In the genomic region with DNA sequence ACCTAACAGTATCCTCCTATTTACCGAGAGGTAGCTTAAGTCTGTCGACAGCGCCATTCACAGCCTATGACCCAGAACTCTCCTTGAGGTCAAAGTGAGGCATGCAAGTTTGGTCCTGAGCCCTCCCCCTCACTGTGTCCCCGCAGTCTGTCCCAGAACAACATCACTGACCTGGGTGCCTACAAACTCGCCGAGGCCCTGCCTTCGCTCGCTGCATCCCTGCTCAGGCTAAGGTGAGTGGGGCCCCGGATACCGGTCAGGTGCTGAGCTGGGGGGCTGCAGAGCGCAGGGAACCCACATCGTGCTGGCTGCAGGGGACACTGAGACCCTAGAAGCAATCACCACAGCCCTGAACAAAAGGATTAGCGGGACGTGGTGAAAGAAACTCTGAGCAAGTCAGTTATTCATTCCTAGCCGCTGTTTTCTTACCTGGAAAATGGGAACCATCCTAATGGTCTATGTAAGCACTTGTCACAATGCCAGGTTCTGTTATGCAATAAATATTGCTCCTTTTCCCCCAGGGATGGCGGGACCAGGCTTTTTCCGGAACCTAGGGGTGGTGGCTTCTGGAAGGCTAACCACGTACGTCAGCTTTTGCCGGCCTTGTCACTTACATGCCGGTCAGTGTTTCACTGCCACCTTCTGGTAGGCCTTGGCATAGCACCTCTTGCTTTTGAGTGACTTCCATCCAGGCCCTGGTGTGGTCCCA, we compare ENCODE assay signal across 1 cellular context.
TF ChIP-seq lines count a peak whose summit lies in the region.

No MANE protein-coding gene starts in this region.

TF ChIP-seq in HepG2, 621 proteins besides CTCF, POLR2A, EP300 and RAD21 (continued from another document and continues in another):
- TF ChIP-seq, protein P1, sequence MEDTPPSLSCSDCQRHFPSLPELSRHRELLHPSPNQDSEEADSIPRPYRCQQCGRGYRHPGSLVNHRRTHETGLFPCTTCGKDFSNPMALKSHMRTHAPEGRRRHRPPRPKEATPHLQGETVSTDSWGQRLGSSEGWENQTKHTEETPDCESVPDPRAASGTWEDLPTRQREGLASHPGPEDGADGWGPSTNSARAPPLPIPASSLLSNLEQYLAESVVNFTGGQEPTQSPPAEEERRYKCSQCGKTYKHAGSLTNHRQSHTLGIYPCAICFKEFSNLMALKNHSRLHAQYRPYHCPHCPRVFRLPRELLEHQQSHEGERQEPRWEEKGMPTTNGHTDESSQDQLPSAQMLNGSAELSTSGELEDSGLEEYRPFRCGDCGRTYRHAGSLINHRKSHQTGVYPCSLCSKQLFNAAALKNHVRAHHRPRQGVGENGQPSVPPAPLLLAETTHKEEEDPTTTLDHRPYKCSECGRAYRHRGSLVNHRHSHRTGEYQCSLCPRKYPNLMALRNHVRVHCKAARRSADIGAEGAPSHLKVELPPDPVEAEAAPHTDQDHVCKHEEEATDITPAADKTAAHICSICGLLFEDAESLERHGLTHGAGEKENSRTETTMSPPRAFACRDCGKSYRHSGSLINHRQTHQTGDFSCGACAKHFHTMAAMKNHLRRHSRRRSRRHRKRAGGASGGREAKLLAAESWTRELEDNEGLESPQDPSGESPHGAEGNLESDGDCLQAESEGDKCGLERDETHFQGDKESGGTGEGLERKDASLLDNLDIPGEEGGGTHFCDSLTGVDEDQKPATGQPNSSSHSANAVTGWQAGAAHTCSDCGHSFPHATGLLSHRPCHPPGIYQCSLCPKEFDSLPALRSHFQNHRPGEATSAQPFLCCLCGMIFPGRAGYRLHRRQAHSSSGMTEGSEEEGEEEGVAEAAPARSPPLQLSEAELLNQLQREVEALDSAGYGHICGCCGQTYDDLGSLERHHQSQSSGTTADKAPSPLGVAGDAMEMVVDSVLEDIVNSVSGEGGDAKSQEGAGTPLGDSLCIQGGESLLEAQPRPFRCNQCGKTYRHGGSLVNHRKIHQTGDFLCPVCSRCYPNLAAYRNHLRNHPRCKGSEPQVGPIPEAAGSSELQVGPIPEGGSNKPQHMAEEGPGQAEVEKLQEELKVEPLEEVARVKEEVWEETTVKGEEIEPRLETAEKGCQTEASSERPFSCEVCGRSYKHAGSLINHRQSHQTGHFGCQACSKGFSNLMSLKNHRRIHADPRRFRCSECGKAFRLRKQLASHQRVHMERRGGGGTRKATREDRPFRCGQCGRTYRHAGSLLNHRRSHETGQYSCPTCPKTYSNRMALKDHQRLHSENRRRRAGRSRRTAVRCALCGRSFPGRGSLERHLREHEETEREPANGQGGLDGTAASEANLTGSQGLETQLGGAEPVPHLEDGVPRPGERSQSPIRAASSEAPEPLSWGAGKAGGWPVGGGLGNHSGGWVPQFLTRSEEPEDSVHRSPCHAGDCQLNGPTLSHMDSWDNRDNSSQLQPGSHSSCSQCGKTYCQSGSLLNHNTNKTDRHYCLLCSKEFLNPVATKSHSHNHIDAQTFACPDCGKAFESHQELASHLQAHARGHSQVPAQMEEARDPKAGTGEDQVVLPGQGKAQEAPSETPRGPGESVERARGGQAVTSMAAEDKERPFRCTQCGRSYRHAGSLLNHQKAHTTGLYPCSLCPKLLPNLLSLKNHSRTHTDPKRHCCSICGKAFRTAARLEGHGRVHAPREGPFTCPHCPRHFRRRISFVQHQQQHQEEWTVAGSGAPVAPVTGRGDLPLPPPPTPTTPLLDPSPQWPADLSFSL (CRISPR knock-in tag; IDR thresholded peaks at IDR 0.05): no peak
- TF ChIP-seq, protein P2, sequence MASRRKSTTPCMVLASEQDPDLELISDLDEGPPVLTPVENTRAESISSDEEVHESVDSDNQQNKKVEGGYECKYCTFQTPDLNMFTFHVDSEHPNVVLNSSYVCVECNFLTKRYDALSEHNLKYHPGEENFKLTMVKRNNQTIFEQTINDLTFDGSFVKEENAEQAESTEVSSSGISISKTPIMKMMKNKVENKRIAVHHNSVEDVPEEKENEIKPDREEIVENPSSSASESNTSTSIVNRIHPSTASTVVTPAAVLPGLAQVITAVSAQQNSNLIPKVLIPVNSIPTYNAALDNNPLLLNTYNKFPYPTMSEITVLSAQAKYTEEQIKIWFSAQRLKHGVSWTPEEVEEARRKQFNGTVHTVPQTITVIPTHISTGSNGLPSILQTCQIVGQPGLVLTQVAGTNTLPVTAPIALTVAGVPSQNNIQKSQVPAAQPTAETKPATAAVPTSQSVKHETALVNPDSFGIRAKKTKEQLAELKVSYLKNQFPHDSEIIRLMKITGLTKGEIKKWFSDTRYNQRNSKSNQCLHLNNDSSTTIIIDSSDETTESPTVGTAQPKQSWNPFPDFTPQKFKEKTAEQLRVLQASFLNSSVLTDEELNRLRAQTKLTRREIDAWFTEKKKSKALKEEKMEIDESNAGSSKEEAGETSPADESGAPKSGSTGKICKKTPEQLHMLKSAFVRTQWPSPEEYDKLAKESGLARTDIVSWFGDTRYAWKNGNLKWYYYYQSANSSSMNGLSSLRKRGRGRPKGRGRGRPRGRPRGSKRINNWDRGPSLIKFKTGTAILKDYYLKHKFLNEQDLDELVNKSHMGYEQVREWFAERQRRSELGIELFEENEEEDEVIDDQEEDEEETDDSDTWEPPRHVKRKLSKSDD (CRISPR knock-in tag; IDR thresholded peaks at IDR 0.05; ENCODE audit: low read depth): no peak
- TF ChIP-seq ONECUT2 (CRISPR knock-in tag; IDR thresholded peaks at IDR 0.05) (no peak), ZFP62 (CRISPR knock-in tag; IDR thresholded peaks at IDR 0.05) (no peak), NFIC (IDR thresholded peaks at IDR 0.05; ENCODE audit: low read length) (no peak), ZNF501 (CRISPR knock-in tag; IDR thresholded peaks at IDR 0.05) (peak; percentile 48; the same call in 1 of the 2 replicates), MAFF (IDR thresholded peaks at IDR 0.05; ENCODE audit: low read depth, low read length) (peak; percentile 5; the same call in 1 of the 2 replicates), NRL (CRISPR knock-in tag; IDR thresholded peaks at IDR 0.05; ENCODE audit: borderline replicate concordance) (peak; percentile 65; the same call in 1 of the 2 replicates), CENPX (CRISPR knock-in tag; IDR thresholded peaks at IDR 0.05) (no peak), ZNF709 (CRISPR knock-in tag; IDR thresholded peaks at IDR 0.05) (no peak), HOXA9 (CRISPR knock-in tag; IDR thresholded peaks at IDR 0.05; ENCODE audit: borderline replicate concordance) (no peak), KAT2B (IDR thresholded peaks at IDR 0.05; ENCODE audit: borderline replicate concordance, low read depth, low read length) (no peak), CENPT (CRISPR knock-in tag; IDR thresholded peaks at IDR 0.05; ENCODE audit: low read depth) (no peak), TGIF2 (CRISPR knock-in tag; IDR thresholded peaks at IDR 0.05) (peak; percentile 43; the same call in 1 of the 2 replicates), ATAD3A (CRISPR knock-in tag; IDR thresholded peaks at IDR 0.05) (no peak), IRF2 (CRISPR knock-in tag; IDR thresholded peaks at IDR 0.05) (peak; percentile 69), HNRNPLL (IDR thresholded peaks at IDR 0.05; ENCODE audit: low read depth, low read length, poor library complexity, severe bottlenecking) (peak; percentile 36), MTF2 (CRISPR knock-in tag; IDR thresholded peaks at IDR 0.05; ENCODE audit: borderline replicate concordance) (no peak), ZNF260 (CRISPR knock-in tag; IDR thresholded peaks at IDR 0.05; ENCODE audit: borderline replicate concordance, low read depth) (no peak), SOX6 (IDR thresholded peaks at IDR 0.05) (no peak), SOX6 (CRISPR knock-in tag; IDR thresholded peaks at IDR 0.05) (peak; percentile 64), FOSL2 (CRISPR knock-in tag; IDR thresholded peaks at IDR 0.05) (peak; percentile 78), ZFAT (CRISPR knock-in tag; conservative IDR thresholded peaks at IDR 0.05) (no peak), SMYD3 (CRISPR knock-in tag; IDR thresholded peaks at IDR 0.05) (no peak), ZSCAN22 (CRISPR knock-in tag; IDR thresholded peaks at IDR 0.05) (no peak), ZNF296 (CRISPR knock-in tag; conservative IDR thresholded peaks at IDR 0.05) (no peak), TEAD2 (CRISPR knock-in tag; IDR thresholded peaks at IDR 0.05) (0 out of 2 replicates have a peak, but pooled peaks have one; percentile 46), HDAC6 (IDR thresholded peaks at IDR 0.05; ENCODE audit: low read depth, low read length) (no peak), SIN3A (IDR thresholded peaks at IDR 0.05; ENCODE audit: borderline replicate concordance, low read depth, low read length) (no peak), ZNF207 (IDR thresholded peaks at IDR 0.05; ENCODE audit: borderline replicate concordance) (no peak), THAP11 (CRISPR knock-in tag; IDR thresholded peaks at IDR 0.05) (no peak; the same call in 1 of the 2 replicates), SP2 (CRISPR knock-in tag; IDR thresholded peaks at IDR 0.05) (no peak; the same call in 1 of the 2 replicates), TRIM24 (CRISPR knock-in tag; IDR thresholded peaks at IDR 0.05) (no peak), ZNF629 (CRISPR knock-in tag; conservative IDR thresholded peaks at IDR 0.05) (peak; percentile 90), IKZF1 (IDR thresholded peaks at IDR 0.05) (no peak), GATAD2A (CRISPR knock-in tag; IDR thresholded peaks at IDR 0.05) (peak; percentile 69), MLLT10 (CRISPR knock-in tag; IDR thresholded peaks at IDR 0.05) (no peak), PCBP1 (IDR thresholded peaks at IDR 0.05; ENCODE audit: borderline replicate concordance, low read depth, low read length) (no peak), ZNF737 (CRISPR knock-in tag; IDR thresholded peaks at IDR 0.05; ENCODE audit: borderline replicate concordance) (no peak), SIX1 (CRISPR knock-in tag; IDR thresholded peaks at IDR 0.05; ENCODE audit: borderline replicate concordance) (no peak), ZNF543 (CRISPR knock-in tag; IDR thresholded peaks at IDR 0.05) (no peak)
- TF ChIP-seq, protein P3, sequence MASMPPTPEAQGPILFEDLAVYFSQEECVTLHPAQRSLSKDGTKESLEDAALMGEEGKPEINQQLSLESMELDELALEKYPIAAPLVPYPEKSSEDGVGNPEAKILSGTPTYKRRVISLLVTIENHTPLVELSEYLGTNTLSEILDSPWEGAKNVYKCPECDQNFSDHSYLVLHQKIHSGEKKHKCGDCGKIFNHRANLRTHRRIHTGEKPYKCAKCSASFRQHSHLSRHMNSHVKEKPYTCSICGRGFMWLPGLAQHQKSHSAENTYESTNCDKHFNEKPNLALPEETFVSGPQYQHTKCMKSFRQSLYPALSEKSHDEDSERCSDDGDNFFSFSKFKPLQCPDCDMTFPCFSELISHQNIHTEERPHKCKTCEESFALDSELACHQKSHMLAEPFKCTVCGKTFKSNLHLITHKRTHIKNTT (CRISPR knock-in tag; IDR thresholded peaks at IDR 0.05): 0 out of 2 replicates have a peak, but pooled peaks have one; percentile 22
- TF ChIP-seq, protein P4, sequence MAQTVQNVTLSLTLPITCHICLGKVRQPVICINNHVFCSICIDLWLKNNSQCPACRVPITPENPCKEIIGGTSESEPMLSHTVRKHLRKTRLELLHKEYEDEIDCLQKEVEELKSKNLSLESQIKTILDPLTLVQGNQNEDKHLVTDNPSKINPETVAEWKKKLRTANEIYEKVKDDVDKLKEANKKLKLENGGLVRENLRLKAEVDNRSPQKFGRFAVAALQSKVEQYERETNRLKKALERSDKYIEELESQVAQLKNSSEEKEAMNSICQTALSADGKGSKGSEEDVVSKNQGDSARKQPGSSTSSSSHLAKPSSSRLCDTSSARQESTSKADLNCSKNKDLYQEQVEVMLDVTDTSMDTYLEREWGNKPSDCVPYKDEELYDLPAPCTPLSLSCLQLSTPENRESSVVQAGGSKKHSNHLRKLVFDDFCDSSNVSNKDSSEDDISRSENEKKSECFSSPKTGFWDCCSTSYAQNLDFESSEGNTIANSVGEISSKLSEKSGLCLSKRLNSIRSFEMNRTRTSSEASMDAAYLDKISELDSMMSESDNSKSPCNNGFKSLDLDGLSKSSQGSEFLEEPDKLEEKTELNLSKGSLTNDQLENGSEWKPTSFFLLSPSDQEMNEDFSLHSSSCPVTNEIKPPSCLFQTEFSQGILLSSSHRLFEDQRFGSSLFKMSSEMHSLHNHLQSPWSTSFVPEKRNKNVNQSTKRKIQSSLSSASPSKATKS (CRISPR knock-in tag; IDR thresholded peaks at IDR 0.05): no peak
- TF ChIP-seq, protein P5, sequence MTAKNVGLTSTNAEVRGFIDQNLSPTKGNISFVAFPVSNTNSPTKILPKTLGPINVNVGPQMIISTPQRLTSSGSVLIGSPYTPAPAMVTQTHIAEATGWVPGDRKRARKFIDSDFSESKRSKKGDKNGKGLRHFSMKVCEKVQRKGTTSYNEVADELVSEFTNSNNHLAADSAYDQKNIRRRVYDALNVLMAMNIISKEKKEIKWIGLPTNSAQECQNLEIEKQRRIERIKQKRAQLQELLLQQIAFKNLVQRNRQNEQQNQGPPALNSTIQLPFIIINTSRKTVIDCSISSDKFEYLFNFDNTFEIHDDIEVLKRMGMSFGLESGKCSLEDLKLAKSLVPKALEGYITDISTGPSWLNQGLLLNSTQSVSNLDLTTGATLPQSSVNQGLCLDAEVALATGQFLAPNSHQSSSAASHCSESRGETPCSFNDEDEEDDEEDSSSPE (CRISPR knock-in tag; IDR thresholded peaks at IDR 0.05): no peak
- TF ChIP-seq, protein P6, sequence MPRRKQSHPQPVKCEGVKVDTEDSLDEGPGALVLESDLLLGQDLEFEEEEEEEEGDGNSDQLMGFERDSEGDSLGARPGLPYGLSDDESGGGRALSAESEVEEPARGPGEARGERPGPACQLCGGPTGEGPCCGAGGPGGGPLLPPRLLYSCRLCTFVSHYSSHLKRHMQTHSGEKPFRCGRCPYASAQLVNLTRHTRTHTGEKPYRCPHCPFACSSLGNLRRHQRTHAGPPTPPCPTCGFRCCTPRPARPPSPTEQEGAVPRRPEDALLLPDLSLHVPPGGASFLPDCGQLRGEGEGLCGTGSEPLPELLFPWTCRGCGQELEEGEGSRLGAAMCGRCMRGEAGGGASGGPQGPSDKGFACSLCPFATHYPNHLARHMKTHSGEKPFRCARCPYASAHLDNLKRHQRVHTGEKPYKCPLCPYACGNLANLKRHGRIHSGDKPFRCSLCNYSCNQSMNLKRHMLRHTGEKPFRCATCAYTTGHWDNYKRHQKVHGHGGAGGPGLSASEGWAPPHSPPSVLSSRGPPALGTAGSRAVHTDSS (CRISPR knock-in tag; conservative IDR thresholded peaks at IDR 0.05): no peak
- TF ChIP-seq, protein P7, sequence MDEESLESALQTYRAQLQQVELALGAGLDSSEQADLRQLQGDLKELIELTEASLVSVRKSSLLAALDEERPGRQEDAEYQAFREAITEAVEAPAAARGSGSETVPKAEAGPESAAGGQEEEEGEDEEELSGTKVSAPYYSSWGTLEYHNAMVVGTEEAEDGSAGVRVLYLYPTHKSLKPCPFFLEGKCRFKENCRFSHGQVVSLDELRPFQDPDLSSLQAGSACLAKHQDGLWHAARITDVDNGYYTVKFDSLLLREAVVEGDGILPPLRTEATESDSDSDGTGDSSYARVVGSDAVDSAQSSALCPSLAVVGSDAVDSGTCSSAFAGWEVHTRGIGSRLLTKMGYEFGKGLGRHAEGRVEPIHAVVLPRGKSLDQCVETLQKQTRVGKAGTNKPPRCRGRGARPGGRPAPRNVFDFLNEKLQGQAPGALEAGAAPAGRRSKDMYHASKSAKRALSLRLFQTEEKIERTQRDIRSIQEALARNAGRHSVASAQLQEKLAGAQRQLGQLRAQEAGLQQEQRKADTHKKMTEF (CRISPR knock-in tag; IDR thresholded peaks at IDR 0.05): peak; percentile 59
